16 cellular contexts compared by ENCODE assay signal in genomic region chr17:55463600-55463999, GRCh38. TPM values are rescaled to one million over a fixed set of nuclear protein-coding genes. Genes with fewer than 3 reads are reported as not detected.
DNase-seq lines count a peak whose midpoint lies in the region; ATAC-seq and TF ChIP-seq lines count a peak whose summit lies in the region.
"Had no signal": no experiment of that assay in that cellular context is flagged by ENCODE, and none has a peak within 500 bp of the region (broad histone marks: within the 10 kb centered on the region; RNA-seq: fewer than 3 reads in every experiment).

No MANE protein-coding gene starts in this region.

- DNase-seq in mesothelial cell of epicardium (ENCODE audit: low spot score in 2 of 2, unreplicated experiment in 2 of 2) (no peak), NCI-H2196 treated with DMSO at 0.1 percent for 48 hours (lab: John Stamatoyannopoulos, UW; ENCODE audit: unreplicated experiment) (no peak), NCI-H748 (lab: John Stamatoyannopoulos, UW; ENCODE audit: unreplicated experiment) (no peak), kidney glomerular epithelial cell (lab: John Stamatoyannopoulos, UW) (no peak), brain microvascular endothelial cell (no peak)
- DNase-seq: activated naive CD4-positive, alpha-beta T cell; left lung; NCI-H2029 treated with DMSO at 0.1 percent for 48 hours; WERI-Rb-1 had no signal

- H3K4me3 ChIP-seq in brain microvascular endothelial cell (ENCODE audit: low read depth, low read length) = no peak overlapping the region
- H3K4me3 ChIP-seq: left lung had no signal

- H3K27me3 Mint-ChIP-seq in mesothelial cell of epicardium (ENCODE audit: low read depth) = no peaks in the 10 kb centered on the region

- no peak overlapping the region for H3K4me3 Mint-ChIP-seq in mesothelial cell of epicardium

- in situ Hi-C loops in brain microvascular endothelial cell (cut with HindIII; ENCODE audit: low pct_ligation_motif_present, low sequenced_read_pairs) = no loop called here

- H3K36me3 ChIP-seq in brain microvascular endothelial cell (replicated peaks) = no peaks in the 10 kb centered on the region
- H3K36me3 ChIP-seq: left lung, neutrophil, WERI-Rb-1 had no signal

- peak overlapping the region; percentile 71 for H3K27ac Mint-ChIP-seq in mesothelial cell of epicardium

- H3K4me1 Mint-ChIP-seq in mesothelial cell of epicardium = peaks cover 21% of the 10 kb centered on the region

- no peak overlapping the region for H3K27ac ChIP-seq in brain microvascular endothelial cell
- H3K27ac ChIP-seq: left lung, neutrophil, WERI-Rb-1 had no signal

- peaks cover under 1% of the 10 kb centered on the region for H3K36me3 Mint-ChIP-seq in mesothelial cell of epicardium

- peak; percentile 71 for ATAC-seq in GM18909 (IDR thresholded peaks at IDR 0.05; ENCODE audit: poor library complexity, unreplicated experiment)
- ATAC-seq in GM21619 (IDR thresholded peaks at IDR 0.05; ENCODE audit: unreplicated experiment) = peak; percentile 79
- ATAC-seq in HG03354 (IDR thresholded peaks at IDR 0.05; ENCODE audit: poor library complexity, severe bottlenecking, unreplicated experiment) = peak; percentile 43
- ATAC-seq: left lung had no signal

- no peaks in the 10 kb centered on the region for H3K27me3 ChIP-seq in brain microvascular endothelial cell (replicated peaks)
- H3K27me3 ChIP-seq: left lung had no signal

- TF ChIP-seq CTCF in mesothelial cell of epicardium (IDR thresholded peaks at IDR 0.05; ENCODE audit: unreplicated experiment) (no peak), brain microvascular endothelial cell (IDR thresholded peaks at IDR 0.05; ENCODE audit: low read depth, low read length, missing control alignments) (no peak)

- H3K9me3 Mint-ChIP-seq in mesothelial cell of epicardium = peaks cover 6% of the 10 kb centered on the region

RNA-seq across cellular contexts. Expression of gene MMD, which starts 42.0 kb away (rescaled TPM):
- total RNA-seq in mesothelial cell of epicardium = 36.6 to 42.4 TPM (median 37.6 TPM) in 3 replicates

RNA-seq across cellular contexts. Expression of gene SMIM36, which starts 47.7 kb away (rescaled TPM):
- not detected in 3 replicates for total RNA-seq in mesothelial cell of epicardium
- total RNA-seq: chondrocyte, H4, left lung, subcutaneous adipose tissue had no signal
